ENCODE assay signal across 21 cellular contexts in the genomic region with DNA sequence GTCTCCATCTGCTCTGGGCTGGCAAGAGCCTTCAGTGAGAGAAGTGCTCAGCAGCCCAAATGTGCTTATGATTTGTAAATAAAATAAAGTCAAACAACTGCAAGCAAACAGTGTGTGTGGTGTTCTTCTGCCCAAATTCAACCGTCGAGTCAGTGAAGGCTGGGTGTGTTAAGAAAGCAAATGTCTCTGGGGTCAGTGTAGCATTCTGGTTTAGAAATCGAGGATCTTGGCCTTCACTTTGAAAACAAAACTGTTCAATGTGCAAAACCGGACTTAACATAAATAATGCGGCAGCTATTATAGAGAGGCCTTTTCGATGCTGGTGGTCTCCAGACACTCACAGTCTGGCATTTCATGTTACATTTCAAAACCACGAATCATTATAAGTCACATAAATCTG.
DNase-seq lines count a peak whose midpoint lies in the region; ATAC-seq, FAIRE-seq and TF ChIP-seq lines count a peak whose summit lies in the region.
"Had no signal": no experiment of that assay in that cellular context is flagged by ENCODE, and none has a peak within 500 bp of the region (broad histone marks: within the 10 kb centered on the region; RNA-seq: fewer than 3 reads in every experiment).

No MANE protein-coding gene starts in this region.

- H3K79me1 ChIP-seq in mesenchymal stem cell (replicated peaks; ENCODE audit: low read length, poor library complexity, severe bottlenecking), result no peaks in the 10 kb centered on the region

- H3K14ac ChIP-seq in mesenchymal stem cell (ENCODE audit: low read length in 2 of 2), result no peak overlapping the region

- ATAC-seq in GM23338 (no peak), GM12878 (no peak)
- ATAC-seq: CD8-positive, alpha-beta T cell; HCT116 had no signal

- WGBS in GM12878 (ENCODE audit: insufficient coverage, insufficient replicate concordance, low lambda C conversion rate, missing lambda C conversion rate), result 45% methylated on average over 7 of the region's 7 CpGs
- 61% methylated on average over 7 of the region's 7 CpGs for WGBS in mesenchymal stem cell
- 82% methylated on average over 7 of the region's 7 CpGs for WGBS in smooth muscle cell (ENCODE audit: low lambda C conversion rate)

- no peak overlapping the region for H3K18ac ChIP-seq in mesenchymal stem cell (ENCODE audit: low read depth in 1 of 2, low read length in 2 of 2)

- BruUV-seq in GM12878 (replicated peaks; lab: Mats Ljungman, UMichigan) (no TSS peak), MCF 10A (replicated peaks; lab: Mats Ljungman, UMichigan) (no TSS peak)

- H3K9ac ChIP-seq in GM12878 (ENCODE audit: control insufficient read depth, insufficient read depth, low read length), result no peak overlapping the region
- H3K9ac ChIP-seq in mesenchymal stem cell (ENCODE audit: low read length), result no peak overlapping the region
- H3K9ac ChIP-seq in smooth muscle cell (ENCODE audit: low read depth), result no peak overlapping the region
- H3K9ac ChIP-seq: BLaER1 had no signal

- 0 out of 2 replicates have a peak overlapping the region, but pooled peaks have one; percentile 5 for H2AFZ ChIP-seq in GM23338
- 0 out of 2 replicates have a peak overlapping the region, but pooled peaks have one; percentile 12 for H2AFZ ChIP-seq in GM12878 (ENCODE audit: control insufficient read depth, low read depth, low read length)
- H2AFZ ChIP-seq in mesenchymal stem cell (ENCODE audit: low read depth, low read length), result no peak overlapping the region
- H2AFZ ChIP-seq in smooth muscle cell (ENCODE audit: low read depth), result peak overlapping the region; percentile 18

- no peak overlapping the region for H2BK15ac ChIP-seq in mesenchymal stem cell (ENCODE audit: low read depth, poor library complexity, severe bottlenecking)

- H3K79me2 ChIP-seq in GM23338 (replicated peaks; ENCODE audit: insufficient read depth) (no peaks in the 10 kb centered on the region), GM12878 (ENCODE audit: control insufficient read depth, insufficient read depth, low read length) (no peaks in the 10 kb centered on the region), smooth muscle cell (ENCODE audit: low read depth) (no peaks in the 10 kb centered on the region)

- no peak overlapping the region for H3K23ac ChIP-seq in mesenchymal stem cell (ENCODE audit: low read length in 2 of 2)

- SMC1A ChIA-PET in GM12878 (lab: Charles Lee; ENCODE audit: uncharacterized antibody, unreplicated experiment), result no interaction called here

- H3K36me3 Mint-ChIP-seq in GM23338 (ENCODE audit: low read depth) (no peaks in the 10 kb centered on the region), MCF 10A (ENCODE audit: insufficient read depth, unreplicated experiment) (no peaks in the 10 kb centered on the region)
- H3K36me3 Mint-ChIP-seq: CD4-positive, CD25-positive, alpha-beta regulatory T cell; CD8-positive, alpha-beta T cell had no signal

- H3K27me3 ChIP-seq in GM23338 (ENCODE audit: insufficient read depth) (no peaks in the 10 kb centered on the region), GM12878 (replicated peaks in 1 of 2; ENCODE audit: control insufficient read depth in 2 of 2, insufficient read depth in 2 of 2, low read length in 1 of 2) (no peaks in the 10 kb centered on the region), mesenchymal stem cell (ENCODE audit: control insufficient read depth in 1 of 2, insufficient read depth in 1 of 2, low read length in 2 of 2) (no peaks in the 10 kb centered on the region), smooth muscle cell (ENCODE audit: low read depth) (no peaks in the 10 kb centered on the region)
- H3K27me3 ChIP-seq: BLaER1 had no signal

- intact Hi-C loops in GM12878 (cut with micrococcal nuclease; ENCODE audit: unreplicated experiment) (no loop called here), MCF 10A (cut with micrococcal nuclease) (no loop called here)

- TF ChIP-seq RAD21 in GM12878 (IDR thresholded peaks at IDR 0.05; ENCODE audit: insufficient read depth, low read depth, low read length), result no peak

- TF ChIP-seq CTCF in GM23338 (conservative IDR thresholded peaks at IDR 0.05; ENCODE audit: low read depth in 2 of 2), result no peak
- no peak for TF ChIP-seq CTCF in GM12878 (IDR thresholded peaks at IDR 0.05 in 2 of 3, conservative IDR thresholded peaks at IDR 0.05 in 1 of 3; ENCODE audit: control insufficient read depth in 2 of 3, extremely low read depth in 1 of 3, insufficient read depth in 1 of 3, low read depth in 3 of 3, low read length in 3 of 3)
- no peak for TF ChIP-seq CTCF in smooth muscle cell (IDR thresholded peaks at IDR 0.05; ENCODE audit: borderline replicate concordance, insufficient read depth, poor library complexity, severe bottlenecking)
- no peak for TF ChIP-seq CTCF in MCF 10A (IDR thresholded peaks at IDR 0.05; ENCODE audit: unreplicated experiment)

- H3K27ac Mint-ChIP-seq in GM23338, result no peak overlapping the region
- H3K27ac Mint-ChIP-seq in MCF 10A (ENCODE audit: low read depth, unreplicated experiment), result no peak overlapping the region
- H3K27ac Mint-ChIP-seq: B cell; CD4-positive, CD25-positive, alpha-beta regulatory T cell; CD8-positive, alpha-beta T cell; H9 had no signal

- H3K9me3 Mint-ChIP-seq in GM23338 (no peaks in the 10 kb centered on the region), MCF 10A (ENCODE audit: unreplicated experiment) (no peaks in the 10 kb centered on the region)
- H3K9me3 Mint-ChIP-seq: H9 had no signal

- no peaks in the 10 kb centered on the region for H3K36me3 ChIP-seq in GM23338 (ENCODE audit: insufficient read depth)
- no peaks in the 10 kb centered on the region for H3K36me3 ChIP-seq in GM12878 (ENCODE audit: control insufficient read depth in 2 of 2, insufficient read depth in 2 of 2, low read length in 1 of 2)
- no peaks in the 10 kb centered on the region for H3K36me3 ChIP-seq in mesenchymal stem cell (ENCODE audit: control insufficient read depth in 1 of 2, insufficient read depth in 2 of 2, low read depth in 1 of 2, low read length in 2 of 2)
- no peaks in the 10 kb centered on the region for H3K36me3 ChIP-seq in smooth muscle cell (ENCODE audit: low read depth)
- H3K36me3 ChIP-seq: BLaER1 had no signal

- H3K4ac ChIP-seq in mesenchymal stem cell (ENCODE audit: low read depth in 1 of 2, low read length in 2 of 2), result no peak overlapping the region

- H3K4me1 Mint-ChIP-seq in GM23338 (no peaks in the 10 kb centered on the region), MCF 10A (ENCODE audit: insufficient read depth, unreplicated experiment) (no peaks in the 10 kb centered on the region)
- H3K4me1 Mint-ChIP-seq: B cell; CD4-positive, CD25-positive, alpha-beta regulatory T cell; H9 had no signal

- H2AK5ac ChIP-seq in mesenchymal stem cell (ENCODE audit: low read length, severe bottlenecking), result no peak overlapping the region

- H4K8ac ChIP-seq in mesenchymal stem cell (ENCODE audit: low read length), result peak overlapping the region; percentile 36

- in situ Hi-C loops in GM12878 (cut with MboI), result no loop called here

- H3K27ac ChIP-seq in GM23338 (ENCODE audit: low read depth) (no peak overlapping the region), GM12878 (ENCODE audit: control insufficient read depth, insufficient read depth) (no peak overlapping the region), mesenchymal stem cell (ENCODE audit: low read length, poor library complexity, severe bottlenecking) (no peak overlapping the region), smooth muscle cell (ENCODE audit: low read depth) (no peak overlapping the region)
- H3K27ac ChIP-seq: 22Rv1, BLaER1, C4-2B had no signal

- H2BK12ac ChIP-seq in mesenchymal stem cell (ENCODE audit: low read length in 2 of 2), result no peak overlapping the region

- no peaks in the 10 kb centered on the region for H3F3A ChIP-seq in GM23338 (replicated peaks; ENCODE audit: low read depth)
- no peaks in the 10 kb centered on the region for H3F3A ChIP-seq in smooth muscle cell (ENCODE audit: low read depth)

- H3K4me3 ChIP-seq in GM23338 (no peak overlapping the region), GM12878 (no peak overlapping the region), mesenchymal stem cell (ENCODE audit: insufficient read depth in 1 of 2, low read depth in 1 of 2, low read length in 2 of 2) (no peak overlapping the region), smooth muscle cell (no peak overlapping the region)
- H3K4me3 ChIP-seq: BLaER1 had no signal

- POLR2A ChIA-PET in GM12878 (lab: Charles Lee), result no interaction called here
- POLR2A ChIA-PET in MCF 10A (lab: Yijun Ruan, JAX), result no interaction called here

- no peak overlapping the region for H3K4me3 Mint-ChIP-seq in GM23338
- no peak overlapping the region for H3K4me3 Mint-ChIP-seq in MCF 10A (ENCODE audit: unreplicated experiment)
- H3K4me3 Mint-ChIP-seq: B cell; CD4-positive, CD25-positive, alpha-beta regulatory T cell; CD8-positive, alpha-beta T cell; H9 had no signal

- CTCF ChIA-PET in GM12878 (lab: Yijun Ruan, JAX) (no interaction called here), MCF 10A (lab: Yijun Ruan, JAX) (no interaction called here)

- H3K4me2 ChIP-seq in GM23338 (no peak overlapping the region), GM12878 (ENCODE audit: control insufficient read depth, insufficient read depth) (no peak overlapping the region), mesenchymal stem cell (ENCODE audit: low read length, poor library complexity, severe bottlenecking) (no peak overlapping the region), smooth muscle cell (no peak overlapping the region)
- H3K4me2 ChIP-seq: BLaER1 had no signal

- H4K91ac ChIP-seq in mesenchymal stem cell (ENCODE audit: low read length), result no peak overlapping the region

- FAIRE-seq in GM12878 (lab: Jason Lieb, UNC), result no peak
- FAIRE-seq: A204.1, G401.6, GM18507 had no signal

- H4K20me1 ChIP-seq in GM23338 (replicated peaks; ENCODE audit: insufficient read depth) (no peaks in the 10 kb centered on the region), GM12878 (ENCODE audit: control insufficient read depth, insufficient read depth) (no peaks in the 10 kb centered on the region), smooth muscle cell (ENCODE audit: low read depth) (no peaks in the 10 kb centered on the region)
- H4K20me1 ChIP-seq: BLaER1 had no signal

- DNase-seq in GM23338 (ENCODE audit: low spot score), result no peak
- no peak for DNase-seq in GM12878 (ENCODE audit: low read depth, low spot score)
- DNase-seq in mesenchymal stem cell, result no peak
- no peak for DNase-seq in smooth muscle cell (lab: John Stamatoyannopoulos, UW; ENCODE audit: unreplicated experiment)
- DNase-seq in MCF 10A (ENCODE audit: unreplicated experiment), result no peak
- no peak for DNase-seq in epidermal melanocyte (ENCODE audit: insufficient read length, low spot score)
- DNase-seq in anterior cingulate cortex (lab: John Stamatoyannopoulos, UW), result no peak
- DNase-seq: Caco-2; CD8-positive, alpha-beta T cell; DMS153; DND-41; H9 had no signal

- H2BK120ac ChIP-seq in mesenchymal stem cell (ENCODE audit: low read depth, low read length), result no peak overlapping the region

- no peak overlapping the region for H2BK5ac ChIP-seq in mesenchymal stem cell (ENCODE audit: low read depth, low read length, poor library complexity, severe bottlenecking)

- H3K9me2 ChIP-seq in GM23338 (ENCODE audit: insufficient read depth), result 0 out of 2 replicates have a peak, but pooled peaks cover 4% of the 10 kb centered on the region

- RAD21 ChIA-PET in GM12878 (lab: Charles Lee; ENCODE audit: unreplicated experiment), result no interaction called here

- H3K4me1 ChIP-seq in GM23338 (ENCODE audit: insufficient read depth) (no peaks in the 10 kb centered on the region), GM12878 (ENCODE audit: control insufficient read depth, insufficient read depth, low read length) (no peaks in the 10 kb centered on the region), mesenchymal stem cell (ENCODE audit: control insufficient read depth, insufficient read depth, low read depth, low read length) (peaks cover 4% of the 10 kb centered on the region), smooth muscle cell (ENCODE audit: low read depth) (no peaks in the 10 kb centered on the region)
- H3K4me1 ChIP-seq: BLaER1, Caco-2 had no signal

- H3K9me3 ChIP-seq in GM12878 (replicated peaks; ENCODE audit: control insufficient read depth, insufficient read depth, low read length) (no peaks in the 10 kb centered on the region), mesenchymal stem cell (ENCODE audit: control insufficient read depth, low read length) (no peaks in the 10 kb centered on the region), smooth muscle cell (replicated peaks; ENCODE audit: low read depth) (no peaks in the 10 kb centered on the region)
- H3K9me3 ChIP-seq: BLaER1, Caco-2 had no signal

- no peak for TF ChIP-seq POLR2A in GM12878 (IDR thresholded peaks at IDR 0.05; ENCODE audit: low read depth, low read length)

- TF ChIP-seq EP300 in GM12878 (IDR thresholded peaks at IDR 0.05; ENCODE audit: borderline replicate concordance in 1 of 2, control insufficient read depth in 1 of 2, low read depth in 2 of 2, low read length in 2 of 2), result no peak

- peaks cover 2% of the 10 kb centered on the region for H3K27me3 Mint-ChIP-seq in GM23338 (ENCODE audit: insufficient read depth, low read depth, poor library complexity)
- H3K27me3 Mint-ChIP-seq in MCF 10A (ENCODE audit: insufficient read depth, unreplicated experiment), result peaks cover 9% of the 10 kb centered on the region
- H3K27me3 Mint-ChIP-seq: B cell; CD4-positive, CD25-positive, alpha-beta regulatory T cell had no signal
